1 cellular context compared by ENCODE assay signal in the genomic region with DNA sequence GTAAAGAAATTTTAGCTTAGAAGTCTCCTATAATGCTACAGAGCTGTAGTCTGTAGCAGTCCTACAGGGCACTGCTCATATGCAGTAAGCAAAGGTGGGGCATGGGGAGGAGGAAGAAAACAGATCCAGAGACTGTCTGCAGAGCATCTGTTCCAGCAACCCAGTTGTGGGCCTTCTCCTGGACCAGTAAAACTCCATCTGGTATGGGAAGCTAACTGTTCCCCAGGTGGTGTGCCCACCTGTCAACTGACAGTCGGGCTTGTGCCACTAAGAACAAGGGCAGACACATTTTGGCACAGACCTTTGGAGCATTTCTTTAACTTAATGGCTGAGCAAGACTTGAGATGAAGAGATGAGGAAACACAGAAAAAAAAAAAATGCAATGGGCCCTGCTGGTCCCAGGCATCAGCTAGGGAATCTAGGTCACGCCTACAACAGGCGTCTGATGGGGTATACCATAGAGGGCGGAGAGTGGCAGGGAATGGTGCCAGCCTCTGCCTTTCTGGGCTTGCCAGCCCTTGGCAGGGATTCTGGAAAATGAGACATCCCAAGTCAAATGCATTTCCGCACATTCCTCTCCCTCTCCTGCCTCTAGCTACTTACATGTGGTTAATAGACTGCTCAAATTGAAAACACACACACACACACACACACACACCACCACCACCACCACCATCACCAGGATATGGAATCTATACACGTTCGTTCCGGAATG.
TF ChIP-seq lines count a peak whose summit lies in the region.

No MANE protein-coding gene starts in this region.

TF ChIP-seq in GM23338, 12 proteins besides CTCF, POLR2A, EP300 and RAD21 (continued from another document):
- TF ChIP-seq, protein P1, sequence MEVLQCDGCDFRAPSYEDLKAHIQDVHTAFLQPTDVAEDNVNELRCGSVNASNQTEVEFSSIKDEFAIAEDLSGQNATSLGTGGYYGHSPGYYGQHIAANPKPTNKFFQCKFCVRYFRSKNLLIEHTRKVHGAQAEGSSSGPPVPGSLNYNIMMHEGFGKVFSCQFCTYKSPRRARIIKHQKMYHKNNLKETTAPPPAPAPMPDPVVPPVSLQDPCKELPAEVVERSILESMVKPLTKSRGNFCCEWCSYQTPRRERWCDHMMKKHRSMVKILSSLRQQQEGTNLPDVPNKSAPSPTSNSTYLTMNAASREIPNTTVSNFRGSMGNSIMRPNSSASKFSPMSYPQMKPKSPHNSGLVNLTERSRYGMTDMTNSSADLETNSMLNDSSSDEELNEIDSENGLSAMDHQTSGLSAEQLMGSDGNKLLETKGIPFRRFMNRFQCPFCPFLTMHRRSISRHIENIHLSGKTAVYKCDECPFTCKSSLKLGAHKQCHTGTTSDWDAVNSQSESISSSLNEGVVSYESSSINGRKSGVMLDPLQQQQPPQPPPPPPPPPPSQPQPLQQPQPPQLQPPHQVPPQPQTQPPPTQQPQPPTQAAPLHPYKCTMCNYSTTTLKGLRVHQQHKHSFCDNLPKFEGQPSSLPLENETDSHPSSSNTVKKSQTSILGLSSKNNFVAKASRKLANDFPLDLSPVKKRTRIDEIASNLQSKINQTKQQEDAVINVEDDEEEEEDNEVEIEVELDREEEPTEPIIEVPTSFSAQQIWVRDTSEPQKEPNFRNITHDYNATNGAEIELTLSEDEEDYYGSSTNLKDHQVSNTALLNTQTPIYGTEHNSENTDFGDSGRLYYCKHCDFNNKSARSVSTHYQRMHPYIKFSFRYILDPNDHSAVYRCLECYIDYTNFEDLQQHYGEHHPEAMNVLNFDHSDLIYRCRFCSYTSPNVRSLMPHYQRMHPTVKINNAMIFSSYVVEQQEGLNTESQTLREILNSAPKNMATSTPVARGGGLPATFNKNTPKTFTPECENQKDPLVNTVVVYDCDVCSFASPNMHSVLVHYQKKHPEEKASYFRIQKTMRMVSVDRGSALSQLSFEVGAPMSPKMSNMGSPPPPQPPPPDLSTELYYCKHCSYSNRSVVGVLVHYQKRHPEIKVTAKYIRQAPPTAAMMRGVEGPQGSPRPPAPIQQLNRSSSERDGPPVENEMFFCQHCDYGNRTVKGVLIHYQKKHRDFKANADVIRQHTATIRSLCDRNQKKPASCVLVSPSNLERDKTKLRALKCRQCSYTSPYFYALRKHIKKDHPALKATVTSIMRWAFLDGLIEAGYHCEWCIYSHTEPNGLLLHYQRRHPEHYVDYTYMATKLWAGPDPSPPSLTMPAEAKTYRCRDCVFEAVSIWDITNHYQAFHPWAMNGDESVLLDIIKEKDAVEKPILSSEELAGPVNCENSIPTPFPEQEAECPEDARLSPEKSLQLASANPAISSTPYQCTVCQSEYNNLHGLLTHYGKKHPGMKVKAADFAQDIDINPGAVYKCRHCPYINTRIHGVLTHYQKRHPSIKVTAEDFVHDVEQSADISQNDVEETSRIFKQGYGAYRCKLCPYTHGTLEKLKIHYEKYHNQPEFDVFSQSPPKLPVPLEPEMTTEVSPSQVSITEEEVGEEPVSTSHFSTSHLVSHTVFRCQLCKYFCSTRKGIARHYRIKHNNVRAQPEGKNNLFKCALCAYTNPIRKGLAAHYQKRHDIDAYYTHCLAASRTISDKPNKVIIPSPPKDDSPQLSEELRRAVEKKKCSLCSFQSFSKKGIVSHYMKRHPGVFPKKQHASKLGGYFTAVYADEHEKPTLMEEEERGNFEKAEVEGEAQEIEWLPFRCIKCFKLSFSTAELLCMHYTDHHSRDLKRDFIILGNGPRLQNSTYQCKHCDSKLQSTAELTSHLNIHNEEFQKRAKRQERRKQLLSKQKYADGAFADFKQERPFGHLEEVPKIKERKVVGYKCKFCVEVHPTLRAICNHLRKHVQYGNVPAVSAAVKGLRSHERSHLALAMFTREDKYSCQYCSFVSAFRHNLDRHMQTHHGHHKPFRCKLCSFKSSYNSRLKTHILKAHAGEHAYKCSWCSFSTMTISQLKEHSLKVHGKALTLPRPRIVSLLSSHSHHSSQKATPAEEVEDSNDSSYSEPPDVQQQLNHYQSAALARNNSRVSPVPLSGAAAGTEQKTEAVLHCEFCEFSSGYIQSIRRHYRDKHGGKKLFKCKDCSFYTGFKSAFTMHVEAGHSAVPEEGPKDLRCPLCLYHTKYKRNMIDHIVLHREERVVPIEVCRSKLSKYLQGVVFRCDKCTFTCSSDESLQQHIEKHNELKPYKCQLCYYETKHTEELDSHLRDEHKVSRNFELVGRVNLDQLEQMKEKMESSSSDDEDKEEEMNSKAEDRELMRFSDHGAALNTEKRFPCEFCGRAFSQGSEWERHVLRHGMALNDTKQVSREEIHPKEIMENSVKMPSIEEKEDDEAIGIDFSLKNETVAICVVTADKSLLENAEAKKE (CRISPR knock-in tag; IDR thresholded peaks at IDR 0.05), result no peak
- no peak for TF ChIP-seq ZNF114 (CRISPR knock-in tag; IDR thresholded peaks at IDR 0.05)
